In genomic region chr1:161844696-161845095, GRCh38 we compare ENCODE assay signal across 5 cellular contexts.
"Had no signal": no experiment of that assay in that cellular context is flagged by ENCODE, and none has a peak within 500 bp of the region (broad histone marks: within the 10 kb centered on the region; RNA-seq: fewer than 3 reads in every experiment).

No MANE protein-coding gene starts in this region.

- ATAC-seq: GM23338, HepG2 had no signal

- H3K4me3 Mint-ChIP-seq: GM23338, H9, IgD-negative memory B cell had no signal

- H3K27me3 Mint-ChIP-seq: IgD-negative memory B cell had no signal

- H3K27ac Mint-ChIP-seq: GM23338, H9 had no signal

- H3K9me3 Mint-ChIP-seq: GM23338, H9, IgD-negative memory B cell had no signal

- H3K4me1 Mint-ChIP-seq: H9, IgD-negative memory B cell had no signal

- DNase-seq: H9, HCEC 1CT had no signal
